Comparison of ENCODE assay signal across 12 cellular contexts in the genomic region with DNA sequence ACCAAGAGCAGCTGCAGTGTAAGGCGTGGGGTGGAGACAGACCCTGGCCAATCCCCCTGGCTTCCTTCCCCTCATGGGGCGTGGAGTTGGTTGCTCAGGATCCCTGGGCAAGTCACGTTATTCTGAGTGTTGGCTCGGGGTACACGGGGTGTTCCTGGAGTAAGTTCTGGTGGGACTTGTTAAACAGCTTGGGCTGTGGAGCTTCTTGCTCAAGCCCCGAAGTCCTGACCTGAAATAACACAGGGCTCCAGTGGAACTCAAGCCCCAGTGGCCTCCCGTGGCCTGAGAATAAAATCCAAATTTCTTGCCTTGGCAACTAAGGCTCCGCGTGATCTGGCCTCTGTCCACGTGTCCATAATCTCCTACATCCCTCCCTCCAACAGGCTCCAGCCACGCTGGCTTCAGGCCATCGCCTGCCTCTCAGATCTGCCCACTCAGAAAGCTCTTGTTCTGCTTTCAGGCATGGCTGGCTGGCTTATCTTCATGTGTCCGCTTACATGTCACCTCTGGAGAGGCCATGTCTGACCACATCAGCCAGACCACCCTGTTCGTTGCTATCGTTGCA. TPM values are rescaled to one million over a fixed set of nuclear protein-coding genes. Genes with fewer than 3 reads are reported as not detected.
DNase-seq lines count a peak whose midpoint lies in the region; ATAC-seq and TF ChIP-seq lines count a peak whose summit lies in the region.
"Had no signal": no experiment of that assay in that cellular context is flagged by ENCODE, and none has a peak within 500 bp of the region (broad histone marks: within the 10 kb centered on the region; RNA-seq: fewer than 3 reads in every experiment).

No MANE protein-coding gene starts in this region.

- no peaks in the 10 kb centered on the region for H3K4me1 Mint-ChIP-seq in CD8-positive, alpha-beta T cell (ENCODE audit: low read depth)
- H3K4me1 Mint-ChIP-seq: activated naive CD4-positive, alpha-beta T cell treated with anti-CD3 and anti-CD28 coated beads, Interleukin-2, amount 50 U/mL, for 24 hours had no signal

- H3K27me3 ChIP-seq in mammary epithelial cell (ENCODE audit: insufficient read depth, low read length): no peaks in the 10 kb centered on the region
- no peaks in the 10 kb centered on the region for H3K27me3 ChIP-seq in sigmoid colon
- H3K27me3 ChIP-seq in CD8-positive, alpha-beta T cell (ENCODE audit: insufficient read depth, low read length): no peaks in the 10 kb centered on the region

- no peak overlapping the region for H3K27ac Mint-ChIP-seq in CD8-positive, alpha-beta T cell
- H3K27ac Mint-ChIP-seq: activated naive CD4-positive, alpha-beta T cell treated with anti-CD3 and anti-CD28 coated beads, Interleukin-2, amount 50 U/mL, for 24 hours; IgD-negative memory B cell had no signal

- no peaks in the 10 kb centered on the region for H3K9me3 Mint-ChIP-seq in CD8-positive, alpha-beta T cell
- H3K9me3 Mint-ChIP-seq: activated naive CD4-positive, alpha-beta T cell treated with anti-CD3 and anti-CD28 coated beads, Interleukin-2, amount 50 U/mL, for 24 hours; IgD-negative memory B cell had no signal

- H3K27ac ChIP-seq in mammary epithelial cell (ENCODE audit: insufficient read depth, low read depth, low read length) (no peak overlapping the region), sigmoid colon (peak overlapping the region in 3 of 4 donors; percentile 38 to 58 (median 51))
- H3K27ac ChIP-seq in CD8-positive, alpha-beta T cell (ENCODE audit: low read depth, low read length): no peak overlapping the region

- peak overlapping the region; percentile 71 for H2AFZ ChIP-seq in mammary epithelial cell (ENCODE audit: low read depth, low read length)

- peaks cover 6% of the 10 kb centered on the region for H3K27me3 Mint-ChIP-seq in CD8-positive, alpha-beta T cell (ENCODE audit: low read depth)

- no peak overlapping the region for H3K4me3 Mint-ChIP-seq in CD8-positive, alpha-beta T cell
- H3K4me3 Mint-ChIP-seq: activated naive CD4-positive, alpha-beta T cell treated with anti-CD3 and anti-CD28 coated beads, Interleukin-2, amount 50 U/mL, for 24 hours had no signal

- in situ Hi-C loops in mammary epithelial cell (cut with MboI; ENCODE audit: low sequenced_read_pairs in 2 of 2): no loop called here

- no peak overlapping the region for H3K4me2 ChIP-seq in mammary epithelial cell (ENCODE audit: insufficient read depth, low read depth, low read length)

- H3K9ac ChIP-seq in mammary epithelial cell (ENCODE audit: insufficient read depth, low read length): no peak overlapping the region

- 29% methylated on average over 12 of the region's 15 CpGs for WGBS in mammary epithelial cell (ENCODE audit: low coverage, missing lambda C conversion rate)
- WGBS in sigmoid colon, 2 donors: 71% methylated on average over 15 of the region's 15 CpGs

- H3K4me3 ChIP-seq in mammary epithelial cell (replicated peaks in 1 of 3; ENCODE audit: insufficient read depth in 1 of 3, low read depth in 2 of 3, low read length in 3 of 3) (no peak overlapping the region), sigmoid colon (no peak overlapping the region)
- H3K4me3 ChIP-seq in CD8-positive, alpha-beta T cell (ENCODE audit: low read depth, low read length): no peak overlapping the region

- TF ChIP-seq EP300 in sigmoid colon (IDR thresholded peaks at IDR 0.05): peak in 1 of 4 donors; percentile 16

- no peaks in the 10 kb centered on the region for H3K79me2 ChIP-seq in mammary epithelial cell (ENCODE audit: insufficient read depth, low read length)

- dilution Hi-C loops in mammary epithelial cell (cut with HindIII; ENCODE audit: low sequenced_read_pairs): no loop called here

- POLR2A ChIA-PET in CD8-positive, alpha-beta T cell (lab: Charles Lee): no interaction called here

- H3K36me3 ChIP-seq in mammary epithelial cell (ENCODE audit: insufficient read depth, low read length) (no peaks in the 10 kb centered on the region), sigmoid colon (no peaks in the 10 kb centered on the region)
- H3K36me3 ChIP-seq in CD8-positive, alpha-beta T cell (ENCODE audit: insufficient read depth, low read length): no peaks in the 10 kb centered on the region

- DNase-seq in COLO829 (ENCODE audit: low spot score): peak; percentile 79
- DNase-seq in mammary epithelial cell: no peak
- DNase-seq in hypothalamus (lab: John Stamatoyannopoulos, UW): peak in 46 of 51 donors; percentile 12 to 84 (median 59)
- peak; percentile 91 for DNase-seq in sigmoid colon
- DNase-seq in NCI-H187 treated with DMSO at 0.1 percent for 48 hours (lab: John Stamatoyannopoulos, UW): no peak
- no peak for DNase-seq in CD8-positive, alpha-beta T cell
- DNase-seq in effector CD8-positive, alpha-beta T cell (lab: John Stamatoyannopoulos, UW): no peak
- no peak for DNase-seq in NCI-H2196 treated with DMSO at 0.1 percent for 48 hours (lab: John Stamatoyannopoulos, UW; ENCODE audit: unreplicated experiment)
- DNase-seq: Calu3, NCI-H82 had no signal

- H4K20me1 ChIP-seq in mammary epithelial cell (ENCODE audit: insufficient read depth, low read length): no peaks in the 10 kb centered on the region

- no peaks in the 10 kb centered on the region for H3K36me3 Mint-ChIP-seq in CD8-positive, alpha-beta T cell
- H3K36me3 Mint-ChIP-seq: activated naive CD4-positive, alpha-beta T cell treated with anti-CD3 and anti-CD28 coated beads, Interleukin-2, amount 50 U/mL, for 24 hours; IgD-negative memory B cell had no signal

- H3K9me3 ChIP-seq in mammary epithelial cell (replicated peaks; ENCODE audit: insufficient read depth, low read length) (no peaks in the 10 kb centered on the region), sigmoid colon (no peaks in the 10 kb centered on the region)
- H3K9me3 ChIP-seq in CD8-positive, alpha-beta T cell (ENCODE audit: low read length): no peaks in the 10 kb centered on the region

- H3K4me1 ChIP-seq in mammary epithelial cell (ENCODE audit: insufficient read depth, low read length) (no peaks in the 10 kb centered on the region), sigmoid colon (peaks cover 0 to 14% (median 11%) of the 10 kb centered on the region in 4 donors)
- no peaks in the 10 kb centered on the region for H3K4me1 ChIP-seq in CD8-positive, alpha-beta T cell (ENCODE audit: insufficient read depth, low read length)

- no peak for TF ChIP-seq POLR2A in sigmoid colon (IDR thresholded peaks at IDR 0.05)

- CTCF ChIA-PET in mammary epithelial cell (lab: Charles Lee; ENCODE audit: low non-redundant PET): interaction anchor here (0.6 kb wide), 1 partner anchor 153 kb away, joined by 4 read pairs; a partner anchor contains a TSS
- CTCF ChIA-PET in CD8-positive, alpha-beta T cell (lab: Charles Lee): interaction anchor here (1.1 kb wide), 1 partner anchor 16 kb away, joined by 5 read pairs; no protein-coding TSS in a partner anchor

- no TSS peak for BruUV-seq in mammary epithelial cell (replicated peaks; lab: Mats Ljungman, UMichigan)

- ATAC-seq in CD8-positive, alpha-beta T cell: no peak

- no peak for TF ChIP-seq CTCF in mammary epithelial cell (conservative IDR thresholded peaks at IDR 0.05 in 1 of 2, IDR thresholded peaks at IDR 0.05 in 1 of 2; ENCODE audit: extremely low read depth in 1 of 2, insufficient read depth in 1 of 2, low read depth in 1 of 2, low read length in 2 of 2)
- no peak for TF ChIP-seq CTCF in sigmoid colon (IDR thresholded peaks at IDR 0.05)
- no peak for TF ChIP-seq CTCF in CD8-positive, alpha-beta T cell (IDR thresholded peaks at IDR 0.05)

- intact Hi-C loops in mammary epithelial cell (cut with micrococcal nuclease) (no loop called here), sigmoid colon (cut with DNase I) (no loop called here)
- intact Hi-C loops in CD8-positive, alpha-beta T cell (cut with DNase I, micrococcal nuclease): no loop called here

RNA-seq across cellular contexts. Expression of a gene that starts 49.3 kb away (rescaled TPM):
- total RNA-seq in mammary epithelial cell: not detected
- not detected for polyA plus RNA-seq in mammary epithelial cell
- polyA minus RNA-seq in mammary epithelial cell: 0.36 TPM
- total RNA-seq in sigmoid colon: 1 to 10 TPM in 2 of 4 donors, under 1 TPM in 1, not detected in 1; 0.83 to 3.1 (median 2.1) TPM
- 1 to 10 TPM; 2.8 to 6.2 (median 4.2) TPM for polyA plus RNA-seq in sigmoid colon
- not detected for total RNA-seq in CD8-positive, alpha-beta T cell
- polyA plus RNA-seq: IgD-negative memory B cell had no signal

Comparison
In these comparisons a context has a peak if more than half of its experiments do, and no peak if none do; other contexts are left out.
1. DNase-seq: peak in COLO829 (single experiment), hypothalamus (46 of 51) and sigmoid colon (single experiment); none in mammary epithelial cell (single experiment), NCI-H187 treated with DMSO at 0.1 percent for 48 hours (single experiment), CD8-positive, alpha-beta T cell (0 of 7), effector CD8-positive, alpha-beta T cell (single experiment) and NCI-H2196 treated with DMSO at 0.1 percent for 48 hours (single experiment).
2. H3K27ac ChIP-seq: peak in sigmoid colon (3 of 4); none in mammary epithelial cell (single experiment) and CD8-positive, alpha-beta T cell (single experiment).